ENCODE assay signal across 2 cellular contexts in genomic region chrX:108439434-108439883, GRCh38.
TF ChIP-seq lines count a peak whose summit lies in the region.

COL4A5 (plus strand) TSS chrX:108439838; CDS start chrX:108440126, 288 bp downstream.

TF ChIP-seq in H1, 55 proteins besides CTCF, POLR2A, EP300 and RAD21:
- no peak for TF ChIP-seq CBX8 (IDR thresholded peaks at IDR 0.05; ENCODE audit: borderline replicate concordance, low read depth, low read length)
- peak; percentile 28 for TF ChIP-seq KDM4A (IDR thresholded peaks at IDR 0.05; ENCODE audit: low read depth, low read length, severe bottlenecking)
- TF ChIP-seq CREB1 (IDR thresholded peaks at IDR 0.05) = peak; percentile 35
- TF ChIP-seq TAF1 (IDR thresholded peaks at IDR 0.05; ENCODE audit: low read depth, low read length) = 0 out of 2 replicates have a peak, but pooled peaks have one; percentile 15
- TF ChIP-seq ZNF274 (IDR thresholded peaks at IDR 0.05; ENCODE audit: borderline replicate concordance, extremely low read depth, low read length) = no peak
- peak; percentile 83 for TF ChIP-seq ASH2L (IDR thresholded peaks at IDR 0.05; ENCODE audit: low read length)
- TF ChIP-seq CHD2 (IDR thresholded peaks at IDR 0.05; ENCODE audit: low read length) = peak; percentile 62
- TF ChIP-seq TEAD4 (IDR thresholded peaks at IDR 0.05; ENCODE audit: low read depth, low read length) = peak; percentile 43; the same call in 1 of the 2 replicates
- peak; percentile 50; the same call in 1 of the 2 replicates for TF ChIP-seq KDM1A (IDR thresholded peaks at IDR 0.05; ENCODE audit: borderline replicate concordance, low read length)

TF ChIP-seq in liver, 16 proteins besides CTCF, POLR2A, EP300 and RAD21 (continued from another document):
- TF ChIP-seq ATF3 (IDR thresholded peaks at IDR 0.05) (no peak), YY1 (IDR thresholded peaks at IDR 0.05) (no peak), RXRA (IDR thresholded peaks at IDR 0.05) (no peak), FOXA1 (IDR thresholded peaks at IDR 0.05) (no peak)
- TF ChIP-seq, protein P1, sequence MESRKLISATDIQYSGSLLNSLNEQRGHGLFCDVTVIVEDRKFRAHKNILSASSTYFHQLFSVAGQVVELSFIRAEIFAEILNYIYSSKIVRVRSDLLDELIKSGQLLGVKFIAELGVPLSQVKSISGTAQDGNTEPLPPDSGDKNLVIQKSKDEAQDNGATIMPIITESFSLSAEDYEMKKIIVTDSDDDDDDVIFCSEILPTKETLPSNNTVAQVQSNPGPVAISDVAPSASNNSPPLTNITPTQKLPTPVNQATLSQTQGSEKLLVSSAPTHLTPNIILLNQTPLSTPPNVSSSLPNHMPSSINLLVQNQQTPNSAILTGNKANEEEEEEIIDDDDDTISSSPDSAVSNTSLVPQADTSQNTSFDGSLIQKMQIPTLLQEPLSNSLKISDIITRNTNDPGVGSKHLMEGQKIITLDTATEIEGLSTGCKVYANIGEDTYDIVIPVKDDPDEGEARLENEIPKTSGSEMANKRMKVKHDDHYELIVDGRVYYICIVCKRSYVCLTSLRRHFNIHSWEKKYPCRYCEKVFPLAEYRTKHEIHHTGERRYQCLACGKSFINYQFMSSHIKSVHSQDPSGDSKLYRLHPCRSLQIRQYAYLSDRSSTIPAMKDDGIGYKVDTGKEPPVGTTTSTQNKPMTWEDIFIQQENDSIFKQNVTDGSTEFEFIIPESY (IDR thresholded peaks at IDR 0.05) = no peak
